Comparison of ENCODE assay signal across 17 cellular contexts in the genomic region with DNA sequence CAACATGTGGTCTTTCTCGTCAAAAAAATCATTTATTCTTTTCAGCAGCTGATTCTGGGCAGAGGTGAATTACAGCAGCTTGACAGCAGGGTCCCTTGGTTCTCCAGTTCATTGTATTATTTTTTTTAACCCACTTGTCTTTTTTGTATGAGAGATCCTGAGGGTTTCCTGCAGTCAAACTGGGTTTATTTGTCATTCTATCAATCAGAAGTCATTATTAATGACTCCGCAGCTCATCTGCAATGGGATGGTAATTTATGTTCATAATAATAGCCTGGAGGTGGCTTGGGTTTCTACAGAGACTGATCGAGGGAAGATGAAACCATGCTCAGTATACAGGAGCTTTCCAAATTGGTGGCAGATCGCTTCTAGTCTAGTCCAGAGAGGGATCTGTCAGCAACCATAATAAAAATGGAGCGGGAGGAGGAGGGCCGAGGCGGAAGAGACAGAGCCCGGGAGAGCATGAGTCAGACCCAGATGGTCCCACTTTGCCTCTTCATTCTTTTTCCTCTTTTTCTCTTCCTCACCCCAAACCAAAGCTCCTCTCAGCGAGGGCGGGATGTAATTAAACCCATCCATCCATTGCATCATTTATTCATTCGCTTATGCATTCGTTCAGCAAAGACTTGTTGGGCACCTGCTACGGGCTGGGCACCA. TPM values are rescaled to one million over a fixed set of nuclear protein-coding genes. Genes with fewer than 3 reads are reported as not detected.
A peak's percentile ranks its signal among the peaks of the same experiment; 100 is the strongest.
DNase-seq lines count a peak whose midpoint lies in the region; ATAC-seq and TF ChIP-seq lines count a peak whose summit lies in the region.
"Had no signal": no experiment of that assay in that cellular context is flagged by ENCODE, and none has a peak within 500 bp of the region (broad histone marks: within the 10 kb centered on the region; RNA-seq: fewer than 3 reads in every experiment).

No MANE protein-coding gene starts in this region.

- TF ChIP-seq RAD21 in neural cell (conservative IDR thresholded peaks at IDR 0.05): peak; percentile 35

- ATAC-seq in gastrocnemius medialis: no peak
- ATAC-seq: GM23338 had no signal

- H3K9me2 ChIP-seq in neural cell (ENCODE audit: insufficient read depth, low read length): no peaks in the 10 kb centered on the region

- H3K79me2 ChIP-seq in neural cell (replicated peaks; ENCODE audit: insufficient read depth, low read length): no peaks in the 10 kb centered on the region

- H3K27ac ChIP-seq in cingulate gyrus (ENCODE audit: low read depth, low read length): peak overlapping the region; percentile 32
- H3K27ac ChIP-seq in neural cell (ENCODE audit: low read length): peak overlapping the region; percentile 75
- H3K27ac ChIP-seq in gastrocnemius medialis: no peak overlapping the region
- no peak overlapping the region for H3K27ac ChIP-seq in RWPE1

- H3K4me3 ChIP-seq in NB4 (ENCODE audit: low read depth, low read length) (no peak overlapping the region), neural cell (ENCODE audit: low read length) (peak overlapping the region; percentile 54), gastrocnemius medialis (no peak overlapping the region)
- H3K4me3 ChIP-seq: GM23338 had no signal

- peak; percentile 13 to 15 for DNase-seq in NOMO-1 (lab: John Stamatoyannopoulos, UW; ENCODE audit: unreplicated experiment in 2 of 2)
- DNase-seq in NOMO-1 treated with DMSO at 0.1 percent for 48 hours (lab: John Stamatoyannopoulos, UW; ENCODE audit: unreplicated experiment): no peak
- peak; percentile 74 for DNase-seq in NB4 (ENCODE audit: low read depth)
- no peak for DNase-seq in activated CD4-positive, alpha-beta T cell treated with anti-CD3 and anti-CD28 coated beads, Interleukin-2, amount 50 U/mL, for 1 hour
- DNase-seq in gastrocnemius medialis: no peak
- DNase-seq in RWPE1 (ENCODE audit: low spot score): no peak
- DNase-seq: AML-193; CD4-positive, CD25-positive, alpha-beta regulatory T cell; MM.1S; NCI-H1436; NCI-H2029 treated with DMSO at 0.1 percent for 48 hours; NCI-H226; SIG-M5 had no signal

- intact Hi-C loops in gastrocnemius medialis (cut with DNase I; ENCODE audit: low total_unique reads): no loop called here

- CTCF ChIA-PET in RWPE1 (lab: Yijun Ruan, JAX): interaction anchor here (1.0 to 1.3 kb wide), 2 partner anchors 10 to 11 kb away, joined by 3 to 4 read pairs; no protein-coding TSS in a partner anchor

- no peaks in the 10 kb centered on the region for H3F3A ChIP-seq in neural cell (ENCODE audit: insufficient read depth, low read length, poor library complexity, severe bottlenecking)

- no peak overlapping the region for H2AFZ ChIP-seq in neural cell (ENCODE audit: low read depth, low read length)
- H2AFZ ChIP-seq: GM23338 had no signal

- H3K36me3 ChIP-seq in neural cell (ENCODE audit: insufficient read depth, low read length) (no peaks in the 10 kb centered on the region), gastrocnemius medialis (no peaks in the 10 kb centered on the region)

- H4K20me1 ChIP-seq in neural cell (ENCODE audit: insufficient read depth): no peaks in the 10 kb centered on the region

- TF ChIP-seq POLR2A in NB4 (IDR thresholded peaks at IDR 0.05; ENCODE audit: extremely low read depth, insufficient read length) (no peak), gastrocnemius medialis (IDR thresholded peaks at IDR 0.05) (no peak)

- no peaks in the 10 kb centered on the region for H3K9me3 ChIP-seq in neural cell (ENCODE audit: low read length)
- no peaks in the 10 kb centered on the region for H3K9me3 ChIP-seq in gastrocnemius medialis

- H3K27me3 ChIP-seq in neural cell (ENCODE audit: insufficient read depth, low read depth, low read length) (no peaks in the 10 kb centered on the region), gastrocnemius medialis (peaks cover 0 to 2% (median 0%) of the 10 kb centered on the region in 3 donors)

- TF ChIP-seq CTCF in NB4 (IDR thresholded peaks at IDR 0.05; ENCODE audit: low read depth, low read length) (no peak), neural cell (IDR thresholded peaks at IDR 0.05; ENCODE audit: poor library complexity, severe bottlenecking) (peak; percentile 10), gastrocnemius medialis (IDR thresholded peaks at IDR 0.05 in 4 of 5, conservative IDR thresholded peaks at IDR 0.05 in 1 of 5) (no peak), RWPE1 (conservative IDR thresholded peaks at IDR 0.05; ENCODE audit: low read depth) (no peak)

- H3K4me2 ChIP-seq in neural cell (ENCODE audit: low read length): peak overlapping the region; percentile 53
- H3K4me2 ChIP-seq: GM23338 had no signal

- TF ChIP-seq EP300 in neural cell (conservative IDR thresholded peaks at IDR 0.05; ENCODE audit: poor library complexity, severe bottlenecking): peak; percentile 95

- H3K9ac ChIP-seq in neural cell (ENCODE audit: low read length): peak overlapping the region; percentile 51

- POLR2A ChIA-PET in RWPE1 (lab: Yijun Ruan, JAX; ENCODE audit: low non-redundant PET): no interaction called here

- in situ Hi-C loops in gastrocnemius medialis (cut with MboI; ENCODE audit: low sequenced_read_pairs in 4 of 4): no loop called here

- no peaks in the 10 kb centered on the region for H3K4me1 ChIP-seq in gastrocnemius medialis

TF ChIP-seq in neural cell, 6 proteins besides CTCF, POLR2A, EP300 and RAD21:
- no peak for TF ChIP-seq MXI1 (conservative IDR thresholded peaks at IDR 0.05; ENCODE audit: poor library complexity, severe bottlenecking)
- no peak for TF ChIP-seq TAF1 (IDR thresholded peaks at IDR 0.05; ENCODE audit: low read depth)
- TF ChIP-seq, protein P1, sequence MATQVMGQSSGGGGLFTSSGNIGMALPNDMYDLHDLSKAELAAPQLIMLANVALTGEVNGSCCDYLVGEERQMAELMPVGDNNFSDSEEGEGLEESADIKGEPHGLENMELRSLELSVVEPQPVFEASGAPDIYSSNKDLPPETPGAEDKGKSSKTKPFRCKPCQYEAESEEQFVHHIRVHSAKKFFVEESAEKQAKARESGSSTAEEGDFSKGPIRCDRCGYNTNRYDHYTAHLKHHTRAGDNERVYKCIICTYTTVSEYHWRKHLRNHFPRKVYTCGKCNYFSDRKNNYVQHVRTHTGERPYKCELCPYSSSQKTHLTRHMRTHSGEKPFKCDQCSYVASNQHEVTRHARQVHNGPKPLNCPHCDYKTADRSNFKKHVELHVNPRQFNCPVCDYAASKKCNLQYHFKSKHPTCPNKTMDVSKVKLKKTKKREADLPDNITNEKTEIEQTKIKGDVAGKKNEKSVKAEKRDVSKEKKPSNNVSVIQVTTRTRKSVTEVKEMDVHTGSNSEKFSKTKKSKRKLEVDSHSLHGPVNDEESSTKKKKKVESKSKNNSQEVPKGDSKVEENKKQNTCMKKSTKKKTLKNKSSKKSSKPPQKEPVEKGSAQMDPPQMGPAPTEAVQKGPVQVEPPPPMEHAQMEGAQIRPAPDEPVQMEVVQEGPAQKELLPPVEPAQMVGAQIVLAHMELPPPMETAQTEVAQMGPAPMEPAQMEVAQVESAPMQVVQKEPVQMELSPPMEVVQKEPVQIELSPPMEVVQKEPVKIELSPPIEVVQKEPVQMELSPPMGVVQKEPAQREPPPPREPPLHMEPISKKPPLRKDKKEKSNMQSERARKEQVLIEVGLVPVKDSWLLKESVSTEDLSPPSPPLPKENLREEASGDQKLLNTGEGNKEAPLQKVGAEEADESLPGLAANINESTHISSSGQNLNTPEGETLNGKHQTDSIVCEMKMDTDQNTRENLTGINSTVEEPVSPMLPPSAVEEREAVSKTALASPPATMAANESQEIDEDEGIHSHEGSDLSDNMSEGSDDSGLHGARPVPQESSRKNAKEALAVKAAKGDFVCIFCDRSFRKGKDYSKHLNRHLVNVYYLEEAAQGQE (IDR thresholded peaks at IDR 0.05; ENCODE audit: borderline replicate concordance): no peak
- peak; percentile 85 for TF ChIP-seq POLR2AphosphoS5 (IDR thresholded peaks at IDR 0.05)

RNA-seq across cellular contexts. Expression of a gene that starts 22.5 kb away (rescaled TPM):
- polyA plus RNA-seq in neural cell: 0.50 TPM in 1 of 2 replicates, not detected in the other
- polyA minus RNA-seq in neural cell: 0.35 and 0.49 TPM in 2 replicates
- total RNA-seq in gastrocnemius medialis: 1 to 10 TPM in 1 of 4 donors, under 1 TPM in 2, not detected in 1; 0.16 to 1.0 (median 0.66) TPM
- total RNA-seq: G401 had no signal
- polyA plus RNA-seq: CD4-positive, CD25-positive, alpha-beta regulatory T cell had no signal

Comparison
In these comparisons a context has a peak if more than half of its experiments do, and no peak if none do; other contexts are left out.
1. DNase-seq: peak in NOMO-1 (2 of 2) and NB4 (single experiment); none in NOMO-1 treated with DMSO at 0.1 percent for 48 hours (single experiment), activated CD4-positive, alpha-beta T cell treated with anti-CD3 and anti-CD28 coated beads, Interleukin-2, amount 50 U/mL, for 1 hour (single experiment), gastrocnemius medialis (0 of 2) and RWPE1 (single experiment).
2. H3K27ac ChIP-seq: peak in cingulate gyrus (single experiment) and neural cell (single experiment); none in gastrocnemius medialis (0 of 4) and RWPE1 (single experiment).